In genomic region chr21:8427790-8428667, GRCh38 we compare ENCODE assay signal across 8 cellular contexts.
DNase-seq lines count a peak whose midpoint lies in the region; ATAC-seq, FAIRE-seq and TF ChIP-seq lines count a peak whose summit lies in the region.
"Not testable (repeated sequence)": the region's sequence is repeated elsewhere in the genome, so short reads cannot be mapped to it uniquely, and the experiment has no call there.

No MANE protein-coding gene starts in this region.

- not testable (repeated sequence) for TF ChIP-seq CTCF in A549 (IDR thresholded peaks at IDR 0.05); Panc1 (IDR thresholded peaks at IDR 0.05)

- H3K36me3 ChIP-seq in Panc1 (ENCODE audit: control insufficient read depth, insufficient read depth, low read length): not testable (repeated sequence)

- POLR2A ChIA-PET in A549 (lab: Yijun Ruan, JAX); Panc1 (lab: Charles Lee); naive thymus-derived CD8-positive, alpha-beta T cell (lab: Charles Lee): not testable (repeated sequence)

- BruUV-seq in Panc1 (replicated peaks; lab: Mats Ljungman, UMichigan): not testable (repeated sequence)

- in situ Hi-C loops in Panc1 (cut with HindIII; ENCODE audit: low pct_unique_long_range_greater_than_20kb, low sequenced_read_pairs): not testable (repeated sequence)

- H3K4me3 ChIP-seq in A549; Panc1 (ENCODE audit: low read depth in 2 of 2, low read length in 2 of 2): not testable (repeated sequence)

- not testable (repeated sequence) for TF ChIP-seq EP300 in A549 (IDR thresholded peaks at IDR 0.05)

- ATAC-seq in A549 (peak; percentile 95 to 96), GM18909 (IDR thresholded peaks at IDR 0.05; ENCODE audit: poor library complexity, unreplicated experiment) (peak; percentile 42), GM21447 (IDR thresholded peaks at IDR 0.05; ENCODE audit: unreplicated experiment) (peak; percentile 38), HG02798 (IDR thresholded peaks at IDR 0.05; ENCODE audit: poor library complexity, unreplicated experiment) (peak; percentile 52), HG03139 (IDR thresholded peaks at IDR 0.05; ENCODE audit: unreplicated experiment) (peak; percentile 39), Panc1 (peak; percentile 73)
- peak; percentile 41 for ATAC-seq in effector memory CD8-positive, alpha-beta T cell (replicated peaks)
- peak; percentile 26 to 37 for ATAC-seq in naive thymus-derived CD8-positive, alpha-beta T cell

- TF ChIP-seq POLR2A in A549 (IDR thresholded peaks at IDR 0.05; ENCODE audit: low read length): not testable (repeated sequence)

- no CpG with 5 or more reads among the region's 47 CpGs for WGBS in A549 (ENCODE audit: missing lambda C conversion rate)

- not testable (repeated sequence) for H3K9me3 ChIP-seq in A549; Panc1 (ENCODE audit: control insufficient read depth, insufficient read depth, low read depth, low read length)

- CTCF ChIA-PET in A549 (lab: Yijun Ruan, JAX); Panc1 (lab: Charles Lee): not testable (repeated sequence)

- intact Hi-C loops in Panc1 (cut with micrococcal nuclease; ENCODE audit: unreplicated experiment): not testable (repeated sequence)

- H3K4me2 ChIP-seq in A549: not testable (repeated sequence)

- not testable (repeated sequence) for H3K4me3 Mint-ChIP-seq in effector memory CD8-positive, alpha-beta T cell; naive thymus-derived CD8-positive, alpha-beta T cell

- not testable (repeated sequence) for H3K27me3 ChIP-seq in Panc1 (ENCODE audit: control insufficient read depth, insufficient read depth, low read length)

- H3K36me3 Mint-ChIP-seq in effector memory CD8-positive, alpha-beta T cell (ENCODE audit: insufficient read depth); naive thymus-derived CD8-positive, alpha-beta T cell: not testable (repeated sequence)

- not testable (repeated sequence) for H3K27ac ChIP-seq in A549; Panc1 (ENCODE audit: low read length)

- H3K4me1 ChIP-seq in A549; Panc1 (ENCODE audit: control insufficient read depth, insufficient read depth, low read length): not testable (repeated sequence)

- not testable (repeated sequence) for TF ChIP-seq RAD21 in A549 (conservative IDR thresholded peaks at IDR 0.05 in 1 of 2, IDR thresholded peaks at IDR 0.05 in 1 of 2)

- H3K27ac Mint-ChIP-seq in effector memory CD8-positive, alpha-beta T cell; naive thymus-derived CD8-positive, alpha-beta T cell: not testable (repeated sequence)

- not testable (repeated sequence) for H3K4me1 Mint-ChIP-seq in effector memory CD8-positive, alpha-beta T cell (ENCODE audit: low read depth in 2 of 2); naive thymus-derived CD8-positive, alpha-beta T cell

- H3K9me3 Mint-ChIP-seq in effector memory CD8-positive, alpha-beta T cell; naive thymus-derived CD8-positive, alpha-beta T cell: not testable (repeated sequence)

- not testable (repeated sequence) for DNase-seq in A549 (ENCODE audit: low read depth in 1 of 2, low spot score in 1 of 2); Panc1 (ENCODE audit: low read depth, low spot score); effector memory CD8-positive, alpha-beta T cell; naive thymus-derived CD8-positive, alpha-beta T cell

- FAIRE-seq in A549 (lab: Jason Lieb, UNC): not testable (repeated sequence)

- not testable (repeated sequence) for H3K27me3 Mint-ChIP-seq in effector memory CD8-positive, alpha-beta T cell; naive thymus-derived CD8-positive, alpha-beta T cell

Comparison
In these comparisons a context has a peak if more than half of its experiments do, and no peak if none do; other contexts are left out.
1. ATAC-seq: peak in every context shown above with its lines; median percentile 96 in A549; 73 in Panc1; 52 in HG02798; 42 in GM18909; 41 in effector memory CD8-positive, alpha-beta T cell; 39 in HG03139; 38 in GM21447; 32 in naive thymus-derived CD8-positive, alpha-beta T cell.